Comparison of ENCODE assay signal across 26 cellular contexts in genomic region chr7:22043367-22043766, GRCh38.
"Had no signal": no experiment of that assay in that cellular context is flagged by ENCODE, and none has a peak within 500 bp of the region (broad histone marks: within the 10 kb centered on the region; RNA-seq: fewer than 3 reads in every experiment).

No MANE protein-coding gene starts in this region.

- FAIRE-seq: colon, frontal cortex had no signal

- H3K4me3 ChIP-seq: dorsolateral prefrontal cortex, esophagus muscularis mucosa, lower lobe of right lung, ovary, psoas muscle, sigmoid colon, testis, tibial artery, upper lobe of right lung, uterus had no signal

- ATAC-seq: left ventricle myocardium superior; lower lobe of right lung; natural killer cell; psoas muscle; right cardiac atrium; stimulated activated effector memory CD8-positive, alpha-beta T cell treated with anti-CD3 and anti-CD28 coated beads, Interleukin-12 subunit alpha, Interleukin-12 subunit beta, amount 100 ng/mL, for 72 hours; upper lobe of right lung had no signal

- DNase-seq: central memory CD4-positive, alpha-beta T cell; dorsolateral prefrontal cortex; effector CD4-positive, alpha-beta T cell; head of caudate nucleus; islet precursor cell; left ventricle myocardium superior; lower lobe of right lung; natural killer cell; occipital lobe; ovary; posterior cingulate gyrus; psoas muscle; right cardiac atrium; sigmoid colon; stimulated activated CD4-positive, alpha-beta T cell treated with anti-CD3 and anti-CD28 coated beads, Interleukin-2, amount 100 ng/mL, for 24 hours; stimulated activated CD4-positive, alpha-beta T cell treated with anti-CD3 and anti-CD28 coated beads, Interleukin-4, amount 100 ng/mL, for 24 hours; stimulated activated naive CD4-positive, alpha-beta T cell treated with Interleukin-2 at 50 U/mL for 16 hours; substantia nigra; testis; tibial artery; upper lobe of right lung; uterus had no signal

- H3K27me3 ChIP-seq: esophagus muscularis mucosa, ovary, testis, upper lobe of right lung, uterus had no signal

- H3K9me3 ChIP-seq: esophagus muscularis mucosa, lower lobe of right lung, ovary, psoas muscle, sigmoid colon, testis, tibial artery, upper lobe of right lung, uterus had no signal

- H3K4me1 ChIP-seq: esophagus muscularis mucosa, lower lobe of right lung, psoas muscle, sigmoid colon, testis, tibial artery, upper lobe of right lung, uterus had no signal

- H3K36me3 ChIP-seq: esophagus muscularis mucosa, lower lobe of right lung, ovary, sigmoid colon, tibial artery, upper lobe of right lung, uterus had no signal

- H3K27ac ChIP-seq: dorsolateral prefrontal cortex, esophagus muscularis mucosa, lower lobe of right lung, ovary, psoas muscle, sigmoid colon, testis, tibial artery, upper lobe of right lung, uterus had no signal
